In the genomic region with DNA sequence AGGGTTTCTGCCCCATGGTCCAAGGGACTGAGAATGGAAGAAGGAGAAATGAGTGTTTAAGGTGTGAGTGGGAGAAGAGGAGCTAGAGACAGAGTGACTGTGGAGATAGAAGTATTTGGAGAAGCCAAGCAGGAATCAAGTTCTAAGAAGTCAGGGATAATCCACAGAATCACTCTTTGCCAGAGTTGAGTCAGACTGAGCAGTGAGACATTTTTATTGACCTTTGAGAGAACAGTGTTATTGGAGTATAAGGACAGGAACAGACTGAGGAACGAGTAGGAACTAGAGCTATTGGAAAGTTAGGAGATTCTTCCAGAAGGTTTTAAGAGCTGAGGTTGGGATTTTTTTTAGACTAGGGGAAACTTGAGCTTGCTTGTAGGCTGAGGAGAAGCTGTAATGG, we compare ENCODE assay signal across 23 cellular contexts. TPM values are rescaled to one million over a fixed set of nuclear protein-coding genes. Genes with fewer than 3 reads are reported as not detected.
DNase-seq lines count a peak whose midpoint lies in the region; ATAC-seq, FAIRE-seq and TF ChIP-seq lines count a peak whose summit lies in the region.
"Had no signal": no experiment of that assay in that cellular context is flagged by ENCODE, and none has a peak within 500 bp of the region (broad histone marks: within the 10 kb centered on the region; RNA-seq: fewer than 3 reads in every experiment).

No MANE protein-coding gene starts in this region.

- peak overlapping the region; percentile 43; the same call in 2 of the 3 replicates for H3K4me2 ChIP-seq in A549
- H3K4me2 ChIP-seq in IMR-90 (ENCODE audit: low read depth, low read length): no peak overlapping the region
- no peak overlapping the region for H3K4me2 ChIP-seq in osteoblast (ENCODE audit: insufficient read depth, low read length)

- in situ Hi-C loops in IMR-90 (cut with MboI; ENCODE audit: low sequenced_read_pairs): no loop called here

- no TSS peak for BruUV-seq in IMR-90 (replicated peaks; lab: Mats Ljungman, UMichigan)

- TF ChIP-seq CTCF in A549 (IDR thresholded peaks at IDR 0.05) (no peak), IMR-90 (conservative IDR thresholded peaks at IDR 0.05; ENCODE audit: low read depth, low read length) (no peak), osteoblast (IDR thresholded peaks at IDR 0.05; ENCODE audit: extremely low read depth, low read depth, low read length) (no peak), BE2C (IDR thresholded peaks at IDR 0.05; ENCODE audit: low read depth, low read length) (no peak)

- POLR2A ChIA-PET in A549 (lab: Yijun Ruan, JAX) (no interaction called here), IMR-90 (lab: Charles Lee; ENCODE audit: unreplicated experiment) (no interaction called here)

- 0 out of 4 replicates have a peak overlapping the region, but pooled peaks of 1 of the 2 experiments have one; percentile 11 for H4K8ac ChIP-seq in IMR-90 (ENCODE audit: low read depth in 2 of 2, low read length in 2 of 2)

- ATAC-seq in A549 (no peak), IMR-90 (ENCODE audit: low read depth) (0 out of 2 replicates have a peak, but pooled peaks have one; percentile 3)
- ATAC-seq: activated CD4-positive, alpha-beta T cell treated with anti-CD3 and anti-CD28 coated beads for 36 hours; GM12878; stimulated activated effector memory CD8-positive, alpha-beta T cell treated with anti-CD3 and anti-CD28 coated beads, Interleukin-12 subunit alpha, Interleukin-12 subunit beta, amount 100 ng/mL, for 72 hours had no signal

- peak overlapping the region; percentile 82 for H3K4ac ChIP-seq in IMR-90 (ENCODE audit: low read depth, low read length)

- H2BK20ac ChIP-seq in IMR-90 (ENCODE audit: low read depth, low read length): peak overlapping the region; percentile 84; the same call in 1 of the 2 replicates

- H3K9me3 ChIP-seq in A549: no peaks in the 10 kb centered on the region
- no peaks in the 10 kb centered on the region for H3K9me3 ChIP-seq in IMR-90 (ENCODE audit: control insufficient read depth, insufficient read depth, low read length)
- H3K9me3 ChIP-seq in osteoblast (ENCODE audit: low read depth, low read length): no peaks in the 10 kb centered on the region
- H3K9me3 ChIP-seq in BE2C: no peaks in the 10 kb centered on the region
- H3K9me3 ChIP-seq: breast epithelium, neutrophil had no signal

- H2BK5ac ChIP-seq in IMR-90 (ENCODE audit: low read depth, low read length, poor library complexity, severe bottlenecking): peak overlapping the region; percentile 21

- peak overlapping the region; percentile 45; the same call in 1 of the 2 replicates for H4K91ac ChIP-seq in IMR-90 (ENCODE audit: insufficient read depth, low read depth, low read length)

- no peak for FAIRE-seq in A549 (lab: Jason Lieb, UNC)
- FAIRE-seq: GM12878 had no signal

- H3K27me3 ChIP-seq in IMR-90 (ENCODE audit: control insufficient read depth, insufficient read depth, low read length): no peaks in the 10 kb centered on the region
- no peaks in the 10 kb centered on the region for H3K27me3 ChIP-seq in osteoblast (ENCODE audit: insufficient read depth, low read length)
- no peaks in the 10 kb centered on the region for H3K27me3 ChIP-seq in BE2C
- H3K27me3 ChIP-seq: breast epithelium, dorsolateral prefrontal cortex, neutrophil had no signal

- no peak for TF ChIP-seq RAD21 in A549 (conservative IDR thresholded peaks at IDR 0.05 in 1 of 2, IDR thresholded peaks at IDR 0.05 in 1 of 2)
- no peak for TF ChIP-seq RAD21 in IMR-90 (IDR thresholded peaks at IDR 0.05; ENCODE audit: low read length)

- CTCF ChIA-PET in A549 (lab: Yijun Ruan, JAX) (interaction anchor here (0.8 to 2.8 kb wide), 3 partner anchors 25 to 67 kb away, joined by 3 to 11 read pairs (median 5); partner anchors contain the start of gene RCL1), IMR-90 (lab: Yijun Ruan, JAX) (no interaction called here)

- H4K20me1 ChIP-seq in IMR-90 (ENCODE audit: insufficient read depth, low read length) (peaks cover 3% of the 10 kb centered on the region; the same call in 1 of the 2 replicates), osteoblast (ENCODE audit: insufficient read depth, low read length) (no peaks in the 10 kb centered on the region)

- no peak overlapping the region for H3K9ac ChIP-seq in IMR-90 (ENCODE audit: low read depth, low read length)

- peaks cover 24% of the 10 kb centered on the region for H3K9me1 ChIP-seq in IMR-90 (ENCODE audit: insufficient read depth, low read length)

- no peak for TF ChIP-seq EP300 in A549 (IDR thresholded peaks at IDR 0.05)

- H2AK5ac ChIP-seq in IMR-90 (ENCODE audit: low read depth, low read length): peak overlapping the region; percentile 95

- H2BK15ac ChIP-seq in IMR-90 (ENCODE audit: low read depth, low read length): peak overlapping the region; percentile 84; the same call in 2 of the 3 replicates

- peak overlapping the region; percentile 68 for H3K14ac ChIP-seq in IMR-90 (replicated peaks; ENCODE audit: low read depth, low read length)

- H3K36me3 ChIP-seq in IMR-90 (ENCODE audit: control insufficient read depth, insufficient read depth, low read length) (no peaks in the 10 kb centered on the region), osteoblast (ENCODE audit: insufficient read depth, low read length) (peaks cover 3% of the 10 kb centered on the region), BE2C (peaks cover 13% of the 10 kb centered on the region)
- H3K36me3 ChIP-seq: breast epithelium, neutrophil had no signal

- H3K56ac ChIP-seq in IMR-90 (ENCODE audit: extremely low read depth, insufficient read depth, low read length): no peak overlapping the region

- DNase-seq in A549 (ENCODE audit: low read depth in 1 of 2, low spot score in 1 of 2) (no peak), IMR-90 (peak; percentile 60), dermis blood vessel endothelial cell (peak; percentile 25), osteoblast (ENCODE audit: insufficient read length, low spot score, missing footprints) (no peak), pons (ENCODE audit: low spot score) (no peak), HUDEP-2 (lab: John Stamatoyannopoulos, UW; ENCODE audit: unreplicated experiment in 76 of 76) (no peak), BE2C (no peak)
- no peak for DNase-seq in activated CD4-positive, CD25-positive, alpha-beta regulatory T cell treated with anti-CD3 and anti-CD28 coated beads, Interleukin-2, amount 50 U/mL, for 72 hours
- DNase-seq: C1 segment of cervical spinal cord; dorsolateral prefrontal cortex; erythroblast; GF-D8; NCI-H2029; NCI-H446 treated with DMSO at 0.1 percent for 48 hours; retina; RPMI8226; stimulated activated CD4-positive, alpha-beta T cell treated with anti-CD3 and anti-CD28 coated beads, Interleukin-15, amount 100 ng/mL, for 24 hours had no signal

- H3K79me1 ChIP-seq in IMR-90 (ENCODE audit: low read depth in 1 of 2, low read length in 2 of 2): peaks cover 21 to 48% of the 10 kb centered on the region in 2 experiments

- 56% methylated on average over 1 of the region's 1 CpG for WGBS in A549 (ENCODE audit: missing lambda C conversion rate)
- no CpG with 5 or more reads among the region's 1 CpG for WGBS in IMR-90 (ENCODE audit: extremely low coverage in 2 of 2, insufficient read length in 1 of 2), 2 experiments

- H2AFZ ChIP-seq in IMR-90 (replicated peaks; ENCODE audit: low read length, poor library complexity): no peak overlapping the region
- H2AFZ ChIP-seq in osteoblast (ENCODE audit: low read length): no peak overlapping the region

- H3K23ac ChIP-seq in IMR-90 (ENCODE audit: low read depth, low read length): peak overlapping the region; percentile 62; the same call in 1 of the 2 replicates

- dilution Hi-C loops in IMR-90 (cut with HindIII; ENCODE audit: low sequenced_read_pairs, unreplicated experiment): no loop called here

- TF ChIP-seq POLR2A in A549 (IDR thresholded peaks at IDR 0.05; ENCODE audit: low read length) (no peak), IMR-90 (IDR thresholded peaks at IDR 0.05; ENCODE audit: low read depth, low read length) (no peak)

- H2AK9ac ChIP-seq in IMR-90 (replicated peaks; ENCODE audit: low read depth, low read length, poor library complexity): no peak overlapping the region

- H3K4me1 ChIP-seq in A549: peaks cover 66% of the 10 kb centered on the region
- H3K4me1 ChIP-seq in IMR-90 (ENCODE audit: control insufficient read depth, insufficient read depth, low read length): peaks cover 31% of the 10 kb centered on the region
- peaks cover 51% of the 10 kb centered on the region for H3K4me1 ChIP-seq in osteoblast (ENCODE audit: insufficient read depth, low read length)
- H3K4me1 ChIP-seq in BE2C: peaks cover 4% of the 10 kb centered on the region; the same call in 1 of the 2 replicates
- H3K4me1 ChIP-seq: breast epithelium had no signal

- no peak overlapping the region for H3K4me3 ChIP-seq in A549
- no peak overlapping the region for H3K4me3 ChIP-seq in IMR-90 (ENCODE audit: insufficient read depth, low read depth, low read length)
- H3K4me3 ChIP-seq in osteoblast (ENCODE audit: insufficient read depth, low read length): no peak overlapping the region
- H3K4me3 ChIP-seq in BE2C (ENCODE audit: low read depth, low read length): no peak overlapping the region
- H3K4me3 ChIP-seq: breast epithelium, dorsolateral prefrontal cortex, GM12878 had no signal

- no peak overlapping the region for H4K5ac ChIP-seq in IMR-90 (ENCODE audit: low read depth, low read length)

- H2BK120ac ChIP-seq in IMR-90 (ENCODE audit: low read depth, low read length): peak overlapping the region; percentile 75

- H3K27ac ChIP-seq in A549 (peak overlapping the region in 1 of 2 experiments; percentile 20; a peak in 1 of 6 replicates), IMR-90 (ENCODE audit: insufficient read depth, low read length) (no peak overlapping the region), osteoblast (ENCODE audit: low read depth, low read length) (peak overlapping the region; percentile 56)
- H3K27ac ChIP-seq: breast epithelium, dorsolateral prefrontal cortex, HL-60, neutrophil had no signal

- intact Hi-C loops in IMR-90 (cut with micrococcal nuclease): loop anchor here (5.0 to 10.0 kb wide), 3 partner anchors 38 to 445 kb away; partner anchors contain the start of genes JAK2 and RCL1

- peaks cover 9% of the 10 kb centered on the region for H3K79me2 ChIP-seq in osteoblast (ENCODE audit: insufficient read depth, low read length)

- H3K18ac ChIP-seq in IMR-90 (ENCODE audit: low read depth, low read length): no peak overlapping the region

TF ChIP-seq in IMR-90, 13 proteins besides CTCF, POLR2A, EP300 and RAD21 (continues in another document):
- TF ChIP-seq BHLHE40 (IDR thresholded peaks at IDR 0.05; ENCODE audit: low read depth, low read length): no peak

RNA-seq across cellular contexts. Expression of gene RCL1, which starts 37.2 kb away (rescaled TPM):
- polyA plus RNA-seq in A549 (2011; rRNA removed): 25.5 and 26.7 TPM in 2 replicates
- 30.0 and 33.4 TPM in 2 replicates for polyA plus RNA-seq in A549 (2012; cell fraction: cytosol; rRNA removed)
- polyA plus RNA-seq in A549 (2012; cell fraction: nucleus; rRNA removed): 29.3 and 43.1 TPM in 2 replicates
- 27.5 to 30.0 TPM (median 29.4 TPM) in 3 replicates for polyA plus RNA-seq in A549 (2017; fragmentation: RNase III; extraction: RNeasy Plus Mini Kit Qiagen cat#74134 plus additional on column Dnase treatment)
- polyA minus RNA-seq in A549 (2011; rRNA and poly(A)+ RNA removed): 43.1 and 43.3 TPM in 2 replicates
- total RNA-seq in IMR-90 (2012; rRNA removed): 13.8 and 14.7 TPM in 2 replicates
- polyA plus RNA-seq in IMR-90 (2012; rRNA removed): 11.4 and 12.3 TPM in 2 replicates
- 5.9 and 6.8 TPM in 2 replicates for polyA plus RNA-seq in IMR-90 (2012; cell fraction: cytosol; rRNA removed)
- polyA plus RNA-seq in IMR-90 (2012; cell fraction: nucleus; rRNA removed; ENCODE audit: low replicate concordance): 5.6 and 7.6 TPM in 2 replicates
- 10.4 and 12.1 TPM in 2 replicates for total RNA-seq in dermis blood vessel endothelial cell
- 11.5 and 15.6 TPM in 2 replicates for total RNA-seq in osteoblast
- polyA plus RNA-seq in BE2C (2012; ENCODE audit: insufficient read depth, insufficient read length, low read depth): 18.8 TPM

Comparison
In these comparisons a context has a peak if more than half of its experiments do, and no peak if none do; other contexts are left out.
1. DNase-seq: peak in IMR-90 (single experiment) and dermis blood vessel endothelial cell (single experiment); none in A549 (0 of 2), osteoblast (single experiment), pons (single experiment), HUDEP-2 (0 of 76), activated CD4-positive, CD25-positive, alpha-beta regulatory T cell treated with anti-CD3 and anti-CD28 coated beads, Interleukin-2, amount 50 U/mL, for 72 hours (single experiment) and BE2C (single experiment).